8 cellular contexts compared by ENCODE assay signal in the genomic region with DNA sequence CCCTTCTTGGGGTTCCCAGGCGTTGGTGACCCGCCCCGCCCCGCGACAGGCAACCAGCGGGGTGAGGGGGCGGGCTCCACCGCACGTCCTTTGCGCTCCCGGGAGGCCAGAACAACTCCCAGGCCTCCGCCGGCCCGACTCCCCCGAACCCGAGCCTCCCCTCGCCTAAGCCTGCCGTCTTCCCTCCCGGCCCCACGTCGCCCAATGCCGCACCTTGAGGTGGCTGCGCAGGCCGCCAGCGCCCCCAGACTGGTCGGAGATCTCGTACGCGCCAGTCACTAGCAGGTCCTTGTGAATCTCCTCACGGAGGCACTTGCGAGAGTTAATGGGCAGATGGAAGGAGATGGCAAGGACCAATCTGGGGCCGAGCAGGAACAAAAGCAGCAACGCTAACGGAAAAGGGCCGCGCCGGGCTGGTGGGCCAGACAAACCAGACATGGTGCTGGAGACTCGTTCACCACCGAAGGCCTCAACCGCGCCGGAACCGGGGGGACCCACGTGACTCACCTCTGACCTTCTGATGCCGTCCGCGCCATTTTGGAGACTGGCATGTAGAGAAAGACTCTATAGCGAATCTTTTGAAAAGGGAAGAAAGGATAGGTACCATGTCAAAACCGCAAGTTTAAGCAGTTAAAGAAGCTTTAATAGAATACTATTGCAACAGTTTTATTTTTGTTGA. TPM values are rescaled to one million over a fixed set of nuclear protein-coding genes. Genes with fewer than 3 reads are reported as not detected.
DNase-seq lines count a peak whose midpoint lies in the region; ATAC-seq and TF ChIP-seq lines count a peak whose summit lies in the region.

TMED10 (minus strand) TSS at position 471 of the 679 bp plus-strand sequence; CDS start at position 438, 33 bp downstream.

- H3K36me3 Mint-ChIP-seq in activated CD4-positive, alpha-beta T cell treated with anti-CD3 and anti-CD28 coated beads, Interleukin-2, amount 10 ng/mL, durations not matched to agents 7 days and 5 days (ENCODE audit: low read depth), result peaks cover 13% of the 10 kb centered on the region

- ATAC-seq in GM18519 (IDR thresholded peaks at IDR 0.05; ENCODE audit: low FRiP score, unreplicated experiment) (peak; percentile 47), HG03045 (IDR thresholded peaks at IDR 0.05; ENCODE audit: unreplicated experiment) (peak; percentile 86), left lung (peak; percentile 94)

- peaks cover 2% of the 10 kb centered on the region for H3K27me3 Mint-ChIP-seq in activated CD4-positive, alpha-beta T cell treated with anti-CD3 and anti-CD28 coated beads, Interleukin-2, amount 10 ng/mL, durations not matched to agents 7 days and 5 days

- intact Hi-C loops in left lung (cut with DNase I), result no loop called here

- in situ Hi-C loops in ACHN (cut with HindIII; ENCODE audit: low pct_ligation_motif_present, low pct_unique_long_range_greater_than_20kb, low sequenced_read_pairs), result no loop called here

- H3K4me1 Mint-ChIP-seq in activated CD4-positive, alpha-beta T cell treated with anti-CD3 and anti-CD28 coated beads, Interleukin-2, amount 10 ng/mL, durations not matched to agents 7 days and 5 days, result peaks cover 37% of the 10 kb centered on the region

- H3K9me3 ChIP-seq in left lung, result no peaks in the 10 kb centered on the region

- H3K4me3 ChIP-seq in left lung, result peak within 1 kb of the TSS; percentile 83 to 95

- peak within 1 kb of the TSS; percentile 83 for H3K4me3 Mint-ChIP-seq in activated CD4-positive, alpha-beta T cell treated with anti-CD3 and anti-CD28 coated beads, Interleukin-2, amount 10 ng/mL, durations not matched to agents 7 days and 5 days

- no peaks in the 10 kb centered on the region for H3K9me3 Mint-ChIP-seq in activated CD4-positive, alpha-beta T cell treated with anti-CD3 and anti-CD28 coated beads, Interleukin-2, amount 10 ng/mL, durations not matched to agents 7 days and 5 days

- H3K27ac Mint-ChIP-seq in activated CD4-positive, alpha-beta T cell treated with anti-CD3 and anti-CD28 coated beads, Interleukin-2, amount 10 ng/mL, durations not matched to agents 7 days and 5 days, result peak within 1 kb of the TSS; percentile 93

- H3K36me3 ChIP-seq in left lung, result no peaks in the 10 kb centered on the region

- H3K4me1 ChIP-seq in left lung, result peaks cover 14 to 55% of the 10 kb centered on the region in 2 donors

- CTCF ChIA-PET in activated CD4-positive, alpha-beta T cell treated with anti-CD3 and anti-CD28 coated beads, Interleukin-2, amount 10 ng/mL, durations not matched to agents 7 days and 5 days (lab: Charles Lee), result interaction anchor here (0.6 to 1.9 kb wide), 6 partner anchors 16 to 363 kb away, joined by 3 to 4 read pairs (median 3); no protein-coding TSS in a partner anchor

- no peaks in the 10 kb centered on the region for H3K27me3 ChIP-seq in left lung

- peak within 1 kb of the TSS; percentile 96 to 99 for H3K27ac ChIP-seq in left lung

- no peak for TF ChIP-seq CTCF in left lung (IDR thresholded peaks at IDR 0.05)

- DNase-seq in ACHN (peak; percentile 79), NCI-H2227 (lab: John Stamatoyannopoulos, UW; ENCODE audit: unreplicated experiment) (peak; percentile 93), dedifferentiated amniotic fluid mesenchymal stem cell (ENCODE audit: extremely low spot score) (peak; percentile 88), left lung (peak; percentile 90 to 93)
- peak; percentile 94 for DNase-seq in activated CD4-positive, alpha-beta T cell treated with anti-CD3 and anti-CD28 coated beads, Interleukin-2, amount 10 ng/mL, durations not matched to agents 7 days and 5 days
- DNase-seq in stimulated activated CD4-positive, alpha-beta T cell treated with anti-CD3 and anti-CD28 coated beads, Interleukin-2, amount 100 ng/mL, for 48 hours, result peak; percentile 89

- POLR2A ChIA-PET in activated CD4-positive, alpha-beta T cell treated with anti-CD3 and anti-CD28 coated beads, Interleukin-2, amount 10 ng/mL, durations not matched to agents 7 days and 5 days (lab: Charles Lee), result interaction anchor here (0.7 kb wide), 1 partner anchor 407 kb away, joined by 8 read pairs; no protein-coding TSS in a partner anchor

RNA-seq across cellular contexts. Expression of gene TMED10, which starts in this region (rescaled TPM):
- total RNA-seq in activated CD4-positive, alpha-beta T cell treated with anti-CD3 and anti-CD28 coated beads, Interleukin-2, amount 10 ng/mL, durations not matched to agents 7 days and 5 days, result 100 to 1,000 TPM; 175 to 213 TPM
- 100 to 1,000 TPM; 338 to 391 TPM for total RNA-seq in left lung

Comparison
In these comparisons a context has a peak if more than half of its experiments do, and no peak if none do; other contexts are left out.
1. Peak in every context shown above with its lines: DNase-seq, ATAC-seq, H3K4me3 ChIP-seq and H3K27ac ChIP-seq.